Comparison of ENCODE assay signal across 8 cellular contexts in genomic region chr16:31458835-31459721, GRCh38. TPM values are rescaled to one million over a fixed set of nuclear protein-coding genes. Genes with fewer than 3 reads are reported as not detected.
A peak's percentile ranks its signal among the peaks of the same experiment; 100 is the strongest.
DNase-seq lines count a peak whose midpoint lies in the region; FAIRE-seq and TF ChIP-seq lines count a peak whose summit lies in the region.

ARMC5 (plus strand) TSS chr16:31459501; CDS start chr16:31459525, 24 bp downstream.

- peaks cover 41% of the 10 kb centered on the region for H3K4me1 Mint-ChIP-seq in activated naive CD4-positive, alpha-beta T cell treated with anti-CD3 and anti-CD28 coated beads for 36 hours (ENCODE audit: low read depth)

- no peaks in the 10 kb centered on the region for H3K9me3 ChIP-seq in suprapubic skin

- peak within 1 kb of the TSS; percentile 74 for H3K4me3 ChIP-seq in GM06990 (replicated peaks; ENCODE audit: low read depth, low read length)
- H3K4me3 ChIP-seq in HFF-Myc (replicated peaks; ENCODE audit: low read depth, low read length): peak within 1 kb of the TSS; percentile 79
- peak within 1 kb of the TSS; percentile 93 for H3K4me3 ChIP-seq in suprapubic skin

- H3K27me3 Mint-ChIP-seq in activated naive CD4-positive, alpha-beta T cell treated with anti-CD3 and anti-CD28 coated beads for 36 hours (ENCODE audit: low read depth): no peaks in the 10 kb centered on the region

- WGBS in suprapubic skin: 0% methylated on average over 12 of the region's 98 CpGs

- peak within 1 kb of the TSS; percentile 100 for H3K27ac ChIP-seq in suprapubic skin

- DNase-seq in GM06990 (ENCODE audit: extremely low read depth, insufficient read length) (peak; percentile 96), HFF-Myc (ENCODE audit: extremely low read depth, low read depth) (peak; percentile 97), MV-4-11 (lab: John Stamatoyannopoulos, UW) (peak; percentile 98), SK-MEL-5 (ENCODE audit: low read depth, low spot score) (peak; percentile 97), frontal cortex (ENCODE audit: low spot score in 2 of 2) (peak; percentile 92 to 96), non-pigmented ciliary epithelial cell (ENCODE audit: low read depth) (peak; percentile 94), suprapubic skin (ENCODE audit: low spot score in 2 of 2) (peak; percentile 99)
- DNase-seq in activated naive CD4-positive, alpha-beta T cell treated with anti-CD3 and anti-CD28 coated beads for 36 hours: peak; percentile 99

- no peak for TF ChIP-seq EP300 in suprapubic skin (IDR thresholded peaks at IDR 0.05)

- H3K9me3 Mint-ChIP-seq in activated naive CD4-positive, alpha-beta T cell treated with anti-CD3 and anti-CD28 coated beads for 36 hours: no peaks in the 10 kb centered on the region

- H3K4me1 ChIP-seq in suprapubic skin: peaks cover 58% of the 10 kb centered on the region

- in situ Hi-C loops in SK-MEL-5 (cut with HindIII; ENCODE audit: low pct_unique_long_range_greater_than_20kb, low sequenced_read_pairs): no loop called here

- intact Hi-C loops in activated naive CD4-positive, alpha-beta T cell treated with anti-CD3 and anti-CD28 coated beads for 36 hours (cut with micrococcal nuclease): loop anchor here (1.0 to 5.0 kb wide), 16 partner anchors 18 to 800 kb away; partner anchors contain the start of genes FBRS, FUS, SETD1A and STX4

- H3K36me3 ChIP-seq in GM06990 (ENCODE audit: control insufficient read depth, insufficient read depth, low read length) (peaks cover 7% of the 10 kb centered on the region), suprapubic skin (peaks cover 20% of the 10 kb centered on the region)

- no peak for FAIRE-seq in frontal cortex (lab: Jason Lieb, UNC)

- peak within 1 kb of the TSS; percentile 87 for H3K4me3 Mint-ChIP-seq in activated naive CD4-positive, alpha-beta T cell treated with anti-CD3 and anti-CD28 coated beads for 36 hours

- TF ChIP-seq CTCF in GM06990 (IDR thresholded peaks at IDR 0.05; ENCODE audit: insufficient read depth, low read length, poor library complexity, severe bottlenecking) (peak; percentile 81), HFF-Myc (IDR thresholded peaks at IDR 0.05; ENCODE audit: low read depth, low read length, missing control alignments) (peak; percentile 63), suprapubic skin (IDR thresholded peaks at IDR 0.05) (peak; percentile 40 to 50)

- CTCF ChIA-PET in activated naive CD4-positive, alpha-beta T cell treated with anti-CD3 and anti-CD28 coated beads for 36 hours (lab: Charles Lee): interaction anchor here (0.6 to 2.0 kb wide), 6 partner anchors 27 to 419 kb away, joined by 3 to 6 read pairs (median 4); no protein-coding TSS in a partner anchor

- peaks cover 26% of the 10 kb centered on the region for H3K36me3 Mint-ChIP-seq in activated naive CD4-positive, alpha-beta T cell treated with anti-CD3 and anti-CD28 coated beads for 36 hours (ENCODE audit: low read depth)

- peak; percentile 64 for TF ChIP-seq POLR2A in suprapubic skin (IDR thresholded peaks at IDR 0.05)

- H3K27me3 ChIP-seq in GM06990 (replicated peaks; ENCODE audit: control insufficient read depth, insufficient read depth, low read length): no peaks in the 10 kb centered on the region
- no peaks in the 10 kb centered on the region for H3K27me3 ChIP-seq in suprapubic skin

- peak within 1 kb of the TSS; percentile 94 for H3K27ac Mint-ChIP-seq in activated naive CD4-positive, alpha-beta T cell treated with anti-CD3 and anti-CD28 coated beads for 36 hours

RNA-seq across cellular contexts. Expression of gene ARMC5, which starts in this region (rescaled TPM):
- 6.7 and 8.2 TPM in 2 replicates for total RNA-seq in SK-MEL-5 (2014; rRNA removed; shearing (Covaris generic))
- polyA plus RNA-seq in SK-MEL-5 (2015; cell fraction: cytosol; rRNA removed): 12.0 and 12.1 TPM in 2 replicates
- 13.0 and 17.4 TPM in 2 replicates for polyA plus RNA-seq in SK-MEL-5 (2015; cell fraction: nucleus; rRNA removed)
- 1 to 10 TPM; 6.3 to 6.7 TPM for total RNA-seq in activated naive CD4-positive, alpha-beta T cell treated with anti-CD3 and anti-CD28 coated beads for 36 hours
- total RNA-seq in frontal cortex: 10.6 TPM
- total RNA-seq in suprapubic skin: 10 to 100 TPM in 3 of 4 donors, 1 to 10 TPM in 1; 9.7 to 24.3 (median 17.9) TPM

Comparison
In these comparisons a context has a peak if more than half of its experiments do, and no peak if none do; other contexts are left out.
1. Peak in every context shown above with its lines: DNase-seq, H3K4me3 ChIP-seq and H3K27ac ChIP-seq.